In the genomic region with DNA sequence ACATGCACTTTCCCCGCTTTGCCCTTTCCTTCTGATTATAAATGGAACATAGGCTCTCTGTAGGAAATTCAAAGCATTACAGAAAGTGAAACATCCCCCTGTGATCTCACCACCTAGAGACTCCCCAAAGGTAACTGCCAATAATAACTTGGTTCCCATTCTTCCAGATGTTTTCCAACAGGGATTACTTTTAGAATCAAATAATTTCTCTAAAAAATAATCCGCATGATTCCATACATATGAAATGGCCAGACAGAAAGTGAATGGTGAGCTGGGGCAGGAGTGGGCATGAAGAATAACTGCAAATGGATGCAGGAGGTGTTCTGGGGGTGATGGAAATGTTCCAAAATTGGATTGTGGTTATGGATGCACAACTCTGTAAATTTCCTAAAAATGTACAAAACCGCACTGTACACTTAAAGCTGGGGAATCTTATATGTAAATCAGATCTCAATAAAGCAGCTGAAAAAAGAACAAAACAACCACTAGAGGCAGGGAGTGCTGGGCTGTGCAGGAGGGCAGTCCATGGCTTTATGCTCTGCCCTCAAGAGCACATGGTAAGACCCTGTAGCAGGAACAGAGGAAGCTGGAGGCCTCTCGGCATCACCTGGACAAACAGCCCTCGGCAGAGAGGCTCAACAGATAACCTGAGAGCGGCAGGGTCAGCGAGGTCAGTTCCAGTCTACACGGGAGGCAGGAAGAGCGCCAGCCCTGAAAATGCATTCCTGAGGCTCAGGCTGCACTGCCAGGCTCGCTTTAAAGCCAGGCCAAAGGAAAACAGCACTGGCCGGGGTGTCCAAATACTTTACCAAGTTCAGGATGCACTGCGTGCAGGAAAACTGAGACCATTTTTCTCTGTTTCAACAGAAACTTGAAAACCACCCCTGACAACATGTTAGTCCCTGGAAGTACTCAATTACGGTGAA, we compare ENCODE assay signal across 8 cellular contexts. TPM values are rescaled to one million over a fixed set of nuclear protein-coding genes. Genes with fewer than 3 reads are reported as not detected.
DNase-seq lines count a peak whose midpoint lies in the region; ATAC-seq, FAIRE-seq and TF ChIP-seq lines count a peak whose summit lies in the region.

No MANE protein-coding gene starts in this region.

- no peak overlapping the region for H3K4me3 ChIP-seq in hepatocyte
- H3K4me3 ChIP-seq in subcutaneous abdominal adipose tissue (ENCODE audit: low read depth in 1 of 5, low read length in 5 of 5), result no peak overlapping the region
- H3K4me3 ChIP-seq in MM.1S (ENCODE audit: low read length), result no peak overlapping the region

- H3K27me3 Mint-ChIP-seq in activated naive CD4-positive, alpha-beta T cell treated with anti-CD3 and anti-CD28 coated beads, Interleukin-2, amount 10 ng/mL, durations not matched to agents 7 days and 5 days, result no peaks in the 10 kb centered on the region
- no peaks in the 10 kb centered on the region for H3K27me3 Mint-ChIP-seq in activated T-helper 1 cell treated with anti-CD3 and anti-CD28 coated beads, Interleukin-12 subunit alpha, Interleukin-12 subunit beta, Interleukin-2, Interleukin-4 antibody, amounts not matched to agents 30 ng/mL and 10 ng/mL and 1 ng/mL, durations not matched to agents 14 hours and 24 hours and 36 hours (ENCODE audit: insufficient read depth)

- H3K27me3 ChIP-seq in hepatocyte (no peaks in the 10 kb centered on the region), subcutaneous abdominal adipose tissue (ENCODE audit: control insufficient read depth in 5 of 5, insufficient read depth in 4 of 5, low read length in 5 of 5) (no peaks in the 10 kb centered on the region), MM.1S (replicated peaks; ENCODE audit: insufficient read depth, low read length) (no peaks in the 10 kb centered on the region)

- H3K4me1 Mint-ChIP-seq in activated naive CD4-positive, alpha-beta T cell treated with anti-CD3 and anti-CD28 coated beads, Interleukin-2, amount 10 ng/mL, durations not matched to agents 7 days and 5 days, result peaks cover 78% of the 10 kb centered on the region
- H3K4me1 Mint-ChIP-seq in activated T-helper 1 cell treated with anti-CD3 and anti-CD28 coated beads, Interleukin-12 subunit alpha, Interleukin-12 subunit beta, Interleukin-2, Interleukin-4 antibody, amounts not matched to agents 30 ng/mL and 10 ng/mL and 1 ng/mL, durations not matched to agents 14 hours and 24 hours and 36 hours (ENCODE audit: low read depth), result peaks cover 74% of the 10 kb centered on the region

- CTCF ChIA-PET in activated naive CD4-positive, alpha-beta T cell treated with anti-CD3 and anti-CD28 coated beads, Interleukin-2, amount 10 ng/mL, durations not matched to agents 7 days and 5 days (lab: Charles Lee), result interaction anchor here (0.9 to 1.3 kb wide), 2 partner anchors 38 to 136 kb away, joined by 4 to 5 read pairs; no protein-coding TSS in a partner anchor

- no peak for TF ChIP-seq POLR2A in GM12892 (IDR thresholded peaks at IDR 0.05; ENCODE audit: low read depth, low read length)

- no peak for DNase-seq in activated naive CD4-positive, alpha-beta T cell treated with anti-CD3 and anti-CD28 coated beads, Interleukin-2, amount 10 ng/mL, durations not matched to agents 7 days and 5 days
- no peak for DNase-seq in activated naive CD4-positive, alpha-beta T cell treated with anti-CD3 and anti-CD28 coated beads, Interleukin-2, amount 50 U/mL, for 16 hours
- DNase-seq in activated T-helper 1 cell treated with anti-CD3 and anti-CD28 coated beads, Interleukin-12 subunit alpha, Interleukin-12 subunit beta, Interleukin-2, Interleukin-4 antibody, amounts not matched to agents 30 ng/mL and 10 ng/mL and 1 ng/mL, durations not matched to agents 14 hours and 24 hours and 36 hours (ENCODE audit: low spot score), result no peak
- peak; percentile 61 for DNase-seq in hepatocyte (ENCODE audit: low spot score)
- no peak for DNase-seq in GM12892 (ENCODE audit: insufficient read length)
- no peak for DNase-seq in MM.1S

- H3K36me3 Mint-ChIP-seq in activated naive CD4-positive, alpha-beta T cell treated with anti-CD3 and anti-CD28 coated beads, Interleukin-2, amount 10 ng/mL, durations not matched to agents 7 days and 5 days, result peaks cover 43% of the 10 kb centered on the region
- H3K36me3 Mint-ChIP-seq in activated T-helper 1 cell treated with anti-CD3 and anti-CD28 coated beads, Interleukin-12 subunit alpha, Interleukin-12 subunit beta, Interleukin-2, Interleukin-4 antibody, amounts not matched to agents 30 ng/mL and 10 ng/mL and 1 ng/mL, durations not matched to agents 14 hours and 24 hours and 36 hours (ENCODE audit: low read depth), result peaks cover 23% of the 10 kb centered on the region

- FAIRE-seq in GM12892 (lab: Jason Lieb, UNC), result no peak

- H3K27ac ChIP-seq in hepatocyte, result peak overlapping the region; percentile 52
- peak overlapping the region; percentile 47 for H3K27ac ChIP-seq in subcutaneous abdominal adipose tissue (ENCODE audit: low read depth, low read length)
- H3K27ac ChIP-seq in MM.1S (ENCODE audit: low read length), result no peak overlapping the region

- ATAC-seq in GM21737 (IDR thresholded peaks at IDR 0.05; ENCODE audit: unreplicated experiment), result no peak

- H2AFZ ChIP-seq in hepatocyte, result no peak overlapping the region
- no peak overlapping the region for H2AFZ ChIP-seq in MM.1S (ENCODE audit: low read length)

- no peaks in the 10 kb centered on the region for H3F3A ChIP-seq in MM.1S (ENCODE audit: insufficient read depth, low read length)

- TF ChIP-seq CTCF in hepatocyte (IDR thresholded peaks at IDR 0.05; ENCODE audit: poor library complexity), result peak; percentile 33
- TF ChIP-seq CTCF in MM.1S (IDR thresholded peaks at IDR 0.05; ENCODE audit: low read length), result no peak

- no peaks in the 10 kb centered on the region for H3K36me3 ChIP-seq in hepatocyte (replicated peaks; ENCODE audit: insufficient read depth, low read depth)
- H3K36me3 ChIP-seq in subcutaneous abdominal adipose tissue (ENCODE audit: control insufficient read depth in 5 of 5, insufficient read depth in 5 of 5, low read length in 5 of 5), result peaks cover 0 to 4% (median 0%) of the 10 kb centered on the region in 5 donors
- no peaks in the 10 kb centered on the region; the same call in 1 of the 2 replicates for H3K36me3 ChIP-seq in MM.1S (replicated peaks; ENCODE audit: insufficient read depth, low read length)

- H3K9me3 ChIP-seq in hepatocyte (ENCODE audit: low read depth), result no peaks in the 10 kb centered on the region
- H3K9me3 ChIP-seq in subcutaneous abdominal adipose tissue (ENCODE audit: control insufficient read depth in 5 of 5, low read length in 5 of 5), result no peaks in the 10 kb centered on the region
- no peaks in the 10 kb centered on the region for H3K9me3 ChIP-seq in MM.1S (replicated peaks; ENCODE audit: insufficient read depth, low read length)

- no peaks in the 10 kb centered on the region for H3K9me2 ChIP-seq in hepatocyte (replicated peaks; ENCODE audit: insufficient read depth)
- H3K9me2 ChIP-seq in MM.1S (replicated peaks; ENCODE audit: insufficient read depth, low read length), result no peaks in the 10 kb centered on the region

- intact Hi-C loops in activated T-helper 1 cell treated with anti-CD3 and anti-CD28 coated beads, Interleukin-12 subunit alpha, Interleukin-12 subunit beta, Interleukin-2, Interleukin-4 antibody, amounts not matched to agents 30 ng/mL and 10 ng/mL and 1 ng/mL, durations not matched to agents 14 hours and 24 hours and 36 hours (cut with micrococcal nuclease), result loop anchor here (5.0 kb wide), 2 partner anchors 137 to 152 kb away; a partner anchor contains a TSS

- no peak overlapping the region for H3K4me3 Mint-ChIP-seq in activated naive CD4-positive, alpha-beta T cell treated with anti-CD3 and anti-CD28 coated beads, Interleukin-2, amount 10 ng/mL, durations not matched to agents 7 days and 5 days
- no peak overlapping the region for H3K4me3 Mint-ChIP-seq in activated T-helper 1 cell treated with anti-CD3 and anti-CD28 coated beads, Interleukin-12 subunit alpha, Interleukin-12 subunit beta, Interleukin-2, Interleukin-4 antibody, amounts not matched to agents 30 ng/mL and 10 ng/mL and 1 ng/mL, durations not matched to agents 14 hours and 24 hours and 36 hours

- H3K9ac ChIP-seq in subcutaneous abdominal adipose tissue (ENCODE audit: low read length in 5 of 5) (peak overlapping the region in 1 of 5 donors; percentile 8), MM.1S (ENCODE audit: low read length) (no peak overlapping the region)

- H3K4me2 ChIP-seq in hepatocyte (peak overlapping the region; percentile 59), MM.1S (ENCODE audit: low read depth, low read length) (no peak overlapping the region)

- H4K20me1 ChIP-seq in hepatocyte (ENCODE audit: insufficient read depth, poor library complexity, severe bottlenecking), result peaks cover 32% of the 10 kb centered on the region
- H4K20me1 ChIP-seq in MM.1S (ENCODE audit: insufficient read depth, low read length), result peaks cover 6% of the 10 kb centered on the region

- no peaks in the 10 kb centered on the region for H3K9me3 Mint-ChIP-seq in activated naive CD4-positive, alpha-beta T cell treated with anti-CD3 and anti-CD28 coated beads, Interleukin-2, amount 10 ng/mL, durations not matched to agents 7 days and 5 days
- no peaks in the 10 kb centered on the region for H3K9me3 Mint-ChIP-seq in activated T-helper 1 cell treated with anti-CD3 and anti-CD28 coated beads, Interleukin-12 subunit alpha, Interleukin-12 subunit beta, Interleukin-2, Interleukin-4 antibody, amounts not matched to agents 30 ng/mL and 10 ng/mL and 1 ng/mL, durations not matched to agents 14 hours and 24 hours and 36 hours

- WGBS in hepatocyte (ENCODE audit: low lambda C conversion rate, missing lambda C conversion rate), result 29% methylated on average over 13 of the region's 13 CpGs

- peaks cover 91% of the 10 kb centered on the region for H3K79me2 ChIP-seq in hepatocyte
- peaks cover 90% of the 10 kb centered on the region for H3K79me2 ChIP-seq in MM.1S (ENCODE audit: low read length)

- peaks cover 52% of the 10 kb centered on the region for H3K4me1 ChIP-seq in hepatocyte (ENCODE audit: insufficient read depth)
- peaks cover 8 to 62% (median 52%) of the 10 kb centered on the region in 5 donors for H3K4me1 ChIP-seq in subcutaneous abdominal adipose tissue (ENCODE audit: control insufficient read depth in 5 of 5, insufficient read depth in 5 of 5, low read length in 5 of 5)
- H3K4me1 ChIP-seq in MM.1S (ENCODE audit: low read length), result no peaks in the 10 kb centered on the region

- peak overlapping the region; percentile 45 for H3K27ac Mint-ChIP-seq in activated naive CD4-positive, alpha-beta T cell treated with anti-CD3 and anti-CD28 coated beads, Interleukin-2, amount 10 ng/mL, durations not matched to agents 7 days and 5 days
- peak overlapping the region; percentile 69 for H3K27ac Mint-ChIP-seq in activated T-helper 1 cell treated with anti-CD3 and anti-CD28 coated beads, Interleukin-12 subunit alpha, Interleukin-12 subunit beta, Interleukin-2, Interleukin-4 antibody, amounts not matched to agents 30 ng/mL and 10 ng/mL and 1 ng/mL, durations not matched to agents 14 hours and 24 hours and 36 hours

RNA-seq across cellular contexts. Expression of a gene that starts 39.7 kb away (rescaled TPM):
- 317 and 323 TPM in 2 replicates for total RNA-seq in activated T-helper 1 cell treated with anti-CD3 and anti-CD28 coated beads, Interleukin-12 subunit alpha, Interleukin-12 subunit beta, Interleukin-2, Interleukin-4 antibody, amounts not matched to agents 30 ng/mL and 10 ng/mL and 1 ng/mL, durations not matched to agents 14 hours and 24 hours and 36 hours
- 139 and 165 TPM in 2 replicates for total RNA-seq in hepatocyte
- polyA plus RNA-seq in hepatocyte, result 260 and 261 TPM in 2 replicates
- 251 TPM for polyA plus RNA-seq in GM12892 (2012; ENCODE audit: missing spikeins)
